Comparison of ENCODE assay signal across 9 cellular contexts in the genomic region with DNA sequence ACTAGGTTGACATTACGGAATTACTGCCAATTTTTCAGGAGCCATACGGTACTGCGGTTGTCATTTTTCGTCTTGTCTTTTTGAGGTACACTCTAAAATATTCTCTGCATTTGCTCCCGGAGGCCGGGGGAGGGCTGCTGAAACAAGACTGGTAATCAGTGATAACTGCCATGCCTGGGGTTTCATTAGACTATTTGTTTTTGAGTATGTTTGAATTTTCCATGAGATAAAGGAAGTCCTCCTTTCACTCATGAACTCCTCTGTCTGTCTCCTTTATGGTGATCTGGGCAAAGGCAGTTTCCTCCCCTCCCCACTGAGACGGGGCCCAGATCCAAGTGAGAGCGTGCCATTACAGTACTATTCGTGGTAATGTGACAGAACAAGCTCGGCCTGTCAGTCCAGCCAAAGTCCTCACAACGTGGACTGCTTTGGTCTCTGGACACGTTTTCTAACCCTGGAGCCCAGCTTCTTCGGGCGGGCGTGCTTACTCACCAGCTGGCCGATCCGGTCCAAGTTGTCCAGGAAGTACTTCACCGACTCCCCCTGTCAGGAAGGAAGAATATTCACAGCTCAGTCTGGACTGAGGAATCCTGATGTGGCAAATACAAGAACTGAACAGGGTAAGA. TPM values are rescaled to one million over a fixed set of nuclear protein-coding genes. Genes with fewer than 3 reads are reported as not detected.
DNase-seq lines count a peak whose midpoint lies in the region; ATAC-seq and TF ChIP-seq lines count a peak whose summit lies in the region.
"Had no signal": no experiment of that assay in that cellular context is flagged by ENCODE, and none has a peak within 500 bp of the region (broad histone marks: within the 10 kb centered on the region; RNA-seq: fewer than 3 reads in every experiment).

No MANE protein-coding gene starts in this region.

- peaks cover 24% of the 10 kb centered on the region for H3K36me3 Mint-ChIP-seq in Calu3 (ENCODE audit: insufficient read depth, unreplicated experiment)

- H3K27ac Mint-ChIP-seq in Calu3 (ENCODE audit: unreplicated experiment) = peak overlapping the region; percentile 40

- no peak overlapping the region for H3K4me3 ChIP-seq in fibroblast of the aortic adventitia (ENCODE audit: low read depth, low read length)

- ATAC-seq in HG03354 (IDR thresholded peaks at IDR 0.05; ENCODE audit: poor library complexity, severe bottlenecking, unreplicated experiment) = no peak

- H3K9me3 Mint-ChIP-seq in Calu3 (ENCODE audit: low read depth, unreplicated experiment) = peaks cover 4% of the 10 kb centered on the region

- DNase-seq in Calu3 (peak; percentile 84), RWPE1 (ENCODE audit: low spot score) (peak; percentile 32), fibroblast of the aortic adventitia (ENCODE audit: low read depth) (peak; percentile 54), posterior cingulate gyrus (peak in 6 of 10 donors; percentile 9 to 84 (median 46)), NCI-H2227 (lab: John Stamatoyannopoulos, UW; ENCODE audit: unreplicated experiment) (no peak), NCI-H748 (lab: John Stamatoyannopoulos, UW; ENCODE audit: unreplicated experiment) (no peak), SW480 (ENCODE audit: low spot score) (no peak)
- DNase-seq: stimulated activated naive CD4-positive, alpha-beta T cell treated with Interleukin-2 at 50 U/mL for 16 hours had no signal

- H3K27ac ChIP-seq in RWPE1 = peak overlapping the region; percentile 44

- peaks cover 25% of the 10 kb centered on the region for H3K4me1 Mint-ChIP-seq in Calu3 (ENCODE audit: low read depth, unreplicated experiment)

- no peaks in the 10 kb centered on the region for H3K27me3 Mint-ChIP-seq in Calu3 (ENCODE audit: unreplicated experiment)

- intact Hi-C loops in Calu3 (cut with micrococcal nuclease; ENCODE audit: unreplicated experiment) = no loop called here
- intact Hi-C loops in posterior cingulate gyrus (cut with DNase I) = no loop called here

- TF ChIP-seq CTCF in Calu3 (IDR thresholded peaks at IDR 0.05; ENCODE audit: unreplicated experiment) (no peak), RWPE1 (conservative IDR thresholded peaks at IDR 0.05; ENCODE audit: low read depth) (no peak), fibroblast of the aortic adventitia (IDR thresholded peaks at IDR 0.05; ENCODE audit: insufficient read depth, low read length) (no peak)

- H3K4me3 Mint-ChIP-seq in Calu3 (ENCODE audit: low read depth, unreplicated experiment) = peak overlapping the region; percentile 23

- BruUV-seq in Calu3 (replicated peaks; lab: Mats Ljungman, UMichigan) = no TSS peak

- CTCF ChIA-PET in Calu3 (lab: Charles Lee) (interaction anchor here (0.6 to 1.0 kb wide), 5 partner anchors 9 to 26 kb away, joined by 3 to 6 read pairs (median 4); no protein-coding TSS in a partner anchor), RWPE1 (lab: Yijun Ruan, JAX) (interaction anchor here (0.6 to 1.2 kb wide), 3 partner anchors 12 to 29 kb away, joined by 3 to 4 read pairs (median 3); no protein-coding TSS in a partner anchor)

- POLR2A ChIA-PET in RWPE1 (lab: Yijun Ruan, JAX; ENCODE audit: low non-redundant PET) = no interaction called here

RNA-seq across cellular contexts. Expression of gene AMZ1, which starts 45.1 kb away (rescaled TPM):
- total RNA-seq in Calu3 (2022) (0.12 and 0.44 TPM in 2 replicates), fibroblast of the aortic adventitia (ENCODE audit: low replicate concordance) (0.25 and 0.36 TPM in 2 replicates)

Comparison
In these comparisons a context has a peak if more than half of its experiments do, and no peak if none do; other contexts are left out.
1. DNase-seq: peak in Calu3 (single experiment), RWPE1 (single experiment), fibroblast of the aortic adventitia (single experiment) and posterior cingulate gyrus (6 of 10); none in NCI-H2227 (single experiment), NCI-H748 (single experiment) and SW480 (single experiment).